Comparison of ENCODE assay signal across 8 cellular contexts in genomic region chr17:18362509-18363020, GRCh38. TPM values are rescaled to one million over a fixed set of nuclear protein-coding genes. Genes with fewer than 3 reads are reported as not detected.
DNase-seq lines count a peak whose midpoint lies in the region; ATAC-seq and TF ChIP-seq lines count a peak whose summit lies in the region.

No MANE protein-coding gene starts in this region.

- 9% methylated on average over 19 of the region's 19 CpGs for WGBS in liver

- H3K9me3 Mint-ChIP-seq in stimulated activated naive CD8-positive, alpha-beta T cell treated with anti-CD3 and anti-CD28 coated beads, Interleukin-15, amount 100 ng/mL, for 72 hours: no peaks in the 10 kb centered on the region

- ATAC-seq in GM19438 (IDR thresholded peaks at IDR 0.05; ENCODE audit: low read depth, unreplicated experiment): peak; percentile 10
- ATAC-seq in RWPE2 (ENCODE audit: low read depth): no peak
- ATAC-seq in stimulated activated naive CD8-positive, alpha-beta T cell treated with anti-CD3 and anti-CD28 coated beads, Interleukin-15, amount 100 ng/mL, for 72 hours: peak; percentile 37

- H3K4me3 ChIP-seq in RWPE2 (ENCODE audit: severe bottlenecking) (peak overlapping the region; percentile 66), liver (ENCODE audit: low read depth in 1 of 3, low read length in 3 of 3) (peak overlapping the region; percentile 80 to 97 (median 91))

- peak; percentile 19 for DNase-seq in AG08395 (ENCODE audit: low spot score)
- no peak for DNase-seq in RWPE2 (ENCODE audit: low spot score)
- DNase-seq in ecto neural progenitor cell (ENCODE audit: low spot score): peak; percentile 65
- peak in 1 of 2 donors; percentile 35 for DNase-seq in stimulated activated naive CD8-positive, alpha-beta T cell treated with anti-CD3 and anti-CD28 coated beads, Interleukin-15, amount 100 ng/mL, for 72 hours
- no peak for DNase-seq in NCI-H226
- DNase-seq in DMS79 treated with DMSO at 0.1 percent for 48 hours (lab: John Stamatoyannopoulos, UW): no peak

- H3K27ac Mint-ChIP-seq in stimulated activated naive CD8-positive, alpha-beta T cell treated with anti-CD3 and anti-CD28 coated beads, Interleukin-15, amount 100 ng/mL, for 72 hours: peak overlapping the region in 1 of 2 donors; percentile 93

- no peaks in the 10 kb centered on the region for H3K27me3 Mint-ChIP-seq in stimulated activated naive CD8-positive, alpha-beta T cell treated with anti-CD3 and anti-CD28 coated beads, Interleukin-15, amount 100 ng/mL, for 72 hours

- peaks cover 26% of the 10 kb centered on the region for H3K4me1 Mint-ChIP-seq in stimulated activated naive CD8-positive, alpha-beta T cell treated with anti-CD3 and anti-CD28 coated beads, Interleukin-15, amount 100 ng/mL, for 72 hours

- H3K4me3 Mint-ChIP-seq in stimulated activated naive CD8-positive, alpha-beta T cell treated with anti-CD3 and anti-CD28 coated beads, Interleukin-15, amount 100 ng/mL, for 72 hours: peak overlapping the region; percentile 93 to 97

- H3K9me3 ChIP-seq in RWPE2 (ENCODE audit: severe bottlenecking) (no peaks in the 10 kb centered on the region), liver (ENCODE audit: control insufficient read depth in 4 of 4, low read length in 3 of 4) (no peaks in the 10 kb centered on the region)

- H3K27me3 ChIP-seq in RWPE2 (ENCODE audit: insufficient read depth, poor library complexity, severe bottlenecking): no peaks in the 10 kb centered on the region
- H3K27me3 ChIP-seq in liver (ENCODE audit: control insufficient read depth in 4 of 4, insufficient read depth in 4 of 4, low read length in 3 of 4): no peaks in the 10 kb centered on the region

- peak; percentile 39 for TF ChIP-seq RAD21 in liver (IDR thresholded peaks at IDR 0.05)

- no peaks in the 10 kb centered on the region for H3K4me1 ChIP-seq in RWPE2 (ENCODE audit: insufficient read depth, poor library complexity, severe bottlenecking)
- H3K4me1 ChIP-seq in liver (ENCODE audit: control insufficient read depth in 4 of 4, insufficient read depth in 4 of 4, low read length in 3 of 4): peaks cover 3 to 26% (median 18%) of the 10 kb centered on the region in 4 donors

- H3K36me3 ChIP-seq in RWPE2 (ENCODE audit: low read depth): peaks cover 13% of the 10 kb centered on the region
- peaks cover 0 to 5% (median 2%) of the 10 kb centered on the region in 4 donors for H3K36me3 ChIP-seq in liver (ENCODE audit: control insufficient read depth in 4 of 4, insufficient read depth in 3 of 4, low read depth in 1 of 4, low read length in 3 of 4)

- H3K9ac ChIP-seq in liver (ENCODE audit: low read depth in 1 of 2, low read length in 2 of 2): peak overlapping the region; percentile 98 to 99

- H3K27ac ChIP-seq in RWPE2 (ENCODE audit: poor library complexity, severe bottlenecking) (peak overlapping the region; percentile 43), liver (ENCODE audit: low read depth in 1 of 2, low read length in 2 of 2) (peak overlapping the region; percentile 98 to 99)

- TF ChIP-seq CTCF in RWPE2 (IDR thresholded peaks at IDR 0.05; ENCODE audit: poor library complexity, severe bottlenecking) (no peak), liver (IDR thresholded peaks at IDR 0.05; ENCODE audit: low read depth, low read length, missing input control) (no peak)

TF ChIP-seq in liver, 16 proteins besides CTCF, POLR2A, EP300 and RAD21:
- TF ChIP-seq TAF1 (conservative IDR thresholded peaks at IDR 0.05): peak; percentile 96
- TF ChIP-seq MAX (IDR thresholded peaks at IDR 0.05): peak; percentile 64
- no peak for TF ChIP-seq FOXA2 (IDR thresholded peaks at IDR 0.05)
- peak; percentile 45 for TF ChIP-seq ZBTB33 (IDR thresholded peaks at IDR 0.05)
- peak; percentile 91 for TF ChIP-seq REST (IDR thresholded peaks at IDR 0.05)
- peak; percentile 65 for TF ChIP-seq YY1 (IDR thresholded peaks at IDR 0.05)
- TF ChIP-seq ATF3 (IDR thresholded peaks at IDR 0.05): no peak
- TF ChIP-seq HNF4A (conservative IDR thresholded peaks at IDR 0.05): peak; percentile 69 to 81
- TF ChIP-seq GABPA (IDR thresholded peaks at IDR 0.05 in 1 of 2, conservative IDR thresholded peaks at IDR 0.05 in 1 of 2): no peak
- peak; percentile 74 for TF ChIP-seq SP1 (IDR thresholded peaks at IDR 0.05)
- TF ChIP-seq EGR1 (IDR thresholded peaks at IDR 0.05; ENCODE audit: low read depth in 2 of 2): peak in 1 of 2 donors; percentile 48
- TF ChIP-seq JUND (IDR thresholded peaks at IDR 0.05): peak; percentile 61 to 69
- no peak for TF ChIP-seq HNF4G (IDR thresholded peaks at IDR 0.05)
- TF ChIP-seq RXRA (IDR thresholded peaks at IDR 0.05): peak; percentile 87 to 90
- TF ChIP-seq FOXA1 (IDR thresholded peaks at IDR 0.05): no peak
- peak; percentile 68 for TF ChIP-seq NR2F2 (IDR thresholded peaks at IDR 0.05)

RNA-seq across cellular contexts. Expression of gene SHMT1, which starts 0.8 kb away (rescaled TPM):
- total RNA-seq in liver: 100 to 1,000 TPM in 1 of 2 donors, 10 to 100 TPM in 1; 39.6 to 307 TPM
- 100 to 1,000 TPM; 343 to 360 TPM for polyA plus RNA-seq in liver

RNA-seq across cellular contexts. Expression of gene EVPLL, which starts 15.0 kb away (rescaled TPM):
- total RNA-seq in liver: 1 to 10 TPM in 1 of 2 donors, not detected in 1; 1.0 TPM
- polyA plus RNA-seq in liver: 1 to 10 TPM in 1 of 2 donors, under 1 TPM in 1; 0.44 to 1.0 TPM

RNA-seq across cellular contexts. Expression of gene SMCR8, which starts 47.5 kb away (rescaled TPM):
- 1 to 10 TPM; 9.0 to 9.7 TPM for total RNA-seq in liver
- polyA plus RNA-seq in liver: 1 to 10 TPM in 1 of 2 donors, under 1 TPM in 1; 0.76 to 3.2 TPM

RNA-seq across cellular contexts. Expression of gene TOP3A, which starts 47.8 kb away (rescaled TPM):
- 10 to 100 TPM; 18.3 to 37.5 TPM for total RNA-seq in liver
- 10 to 100 TPM in 1 of 2 donors, 1 to 10 TPM in 1; 6.6 to 10.2 TPM for polyA plus RNA-seq in liver

Comparison
In these comparisons a context has a peak if more than half of its experiments do, and no peak if none do; other contexts are left out.
1. DNase-seq: peak in AG08395 (single experiment) and ecto neural progenitor cell (single experiment); none in RWPE2 (single experiment), NCI-H226 (single experiment) and DMS79 treated with DMSO at 0.1 percent for 48 hours (single experiment).